ENCODE assay signal across 8 cellular contexts in the genomic region with DNA sequence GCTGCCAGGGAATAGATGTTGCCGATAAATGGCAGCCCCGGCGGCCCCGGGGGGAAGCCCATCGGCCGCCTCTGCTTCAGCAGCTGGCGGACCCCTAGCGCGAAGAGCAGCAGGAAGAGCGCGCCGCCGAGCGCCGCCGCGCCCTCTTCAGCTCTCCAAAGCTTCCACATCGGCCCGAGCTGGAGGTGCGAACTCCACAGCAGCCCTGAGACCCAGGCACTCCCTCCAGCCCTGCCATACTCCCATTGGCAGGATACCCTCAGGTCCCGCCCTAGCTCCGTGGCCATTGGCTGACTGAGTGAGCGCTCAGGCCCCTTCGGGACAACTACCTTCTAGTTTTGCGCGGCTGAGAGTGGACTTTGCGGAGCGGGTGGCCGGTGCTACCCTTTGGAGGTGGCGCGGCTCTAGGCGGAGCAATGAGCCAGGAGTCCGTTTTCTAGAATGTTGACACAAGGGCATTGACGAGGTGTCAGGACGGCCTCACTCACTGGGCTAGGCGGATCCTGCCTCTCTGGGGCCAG. TPM values are rescaled to one million over a fixed set of nuclear protein-coding genes. Genes with fewer than 3 reads are reported as not detected.
DNase-seq lines count a peak whose midpoint lies in the region; ATAC-seq and TF ChIP-seq lines count a peak whose summit lies in the region.

Gene CYP2R1, minus strand, starts transcription at position 196 of the 521 bp plus-strand sequence. Its CDS starts 26 bp downstream, at position 170.

- H3K4me1 ChIP-seq in mammary epithelial cell (ENCODE audit: insufficient read depth, low read length) (no peaks in the 10 kb centered on the region), smooth muscle cell (ENCODE audit: low read depth) (peaks cover 5% of the 10 kb centered on the region)

- no peaks in the 10 kb centered on the region for H3F3A ChIP-seq in smooth muscle cell (ENCODE audit: low read depth)

- no peak for TF ChIP-seq CTCF in WERI-Rb-1 (IDR thresholded peaks at IDR 0.05; ENCODE audit: low read depth, low read length)
- TF ChIP-seq CTCF in mammary epithelial cell (conservative IDR thresholded peaks at IDR 0.05 in 1 of 2, IDR thresholded peaks at IDR 0.05 in 1 of 2; ENCODE audit: extremely low read depth in 1 of 2, insufficient read depth in 1 of 2, low read depth in 1 of 2, low read length in 2 of 2), result no peak
- TF ChIP-seq CTCF in smooth muscle cell (IDR thresholded peaks at IDR 0.05; ENCODE audit: borderline replicate concordance, insufficient read depth, poor library complexity, severe bottlenecking), result no peak

- intact Hi-C loops in mammary epithelial cell (cut with micrococcal nuclease), result loop anchor here (5.0 kb wide), 1 partner anchor 250 kb away; the partner anchor contains the start of gene PDE3B

- dilution Hi-C loops in mammary epithelial cell (cut with HindIII; ENCODE audit: low sequenced_read_pairs), result no loop called here

- H4K20me1 ChIP-seq in mammary epithelial cell (ENCODE audit: insufficient read depth, low read length) (no peaks in the 10 kb centered on the region), smooth muscle cell (ENCODE audit: low read depth) (no peaks in the 10 kb centered on the region)

- H3K79me2 ChIP-seq in mammary epithelial cell (ENCODE audit: insufficient read depth, low read length) (peaks cover 14% of the 10 kb centered on the region), smooth muscle cell (ENCODE audit: low read depth) (no peaks in the 10 kb centered on the region)

- 7% methylated on average over 22 of the region's 36 CpGs for WGBS in mammary epithelial cell (ENCODE audit: low coverage, missing lambda C conversion rate)
- 1% methylated on average over 36 of the region's 36 CpGs for WGBS in smooth muscle cell (ENCODE audit: low lambda C conversion rate)

- peak; percentile 96 for ATAC-seq in GM18907 (IDR thresholded peaks at IDR 0.05; ENCODE audit: unreplicated experiment)
- ATAC-seq in HG03139 (IDR thresholded peaks at IDR 0.05; ENCODE audit: unreplicated experiment), result peak; percentile 96

- H3K4me3 ChIP-seq in WERI-Rb-1 (ENCODE audit: low read depth, low read length) (peak within 1 kb of the TSS; percentile 60), mammary epithelial cell (replicated peaks in 1 of 3; ENCODE audit: insufficient read depth in 1 of 3, low read depth in 2 of 3, low read length in 3 of 3) (peak within 1 kb of the TSS; percentile 52 to 66 (median 62)), smooth muscle cell (peak within 1 kb of the TSS; percentile 76)

- H3K9me3 ChIP-seq in WERI-Rb-1 (ENCODE audit: severe bottlenecking), result peaks cover 14% of the 10 kb centered on the region
- H3K9me3 ChIP-seq in mammary epithelial cell (replicated peaks; ENCODE audit: insufficient read depth, low read length), result no peaks in the 10 kb centered on the region
- H3K9me3 ChIP-seq in smooth muscle cell (replicated peaks; ENCODE audit: low read depth), result no peaks in the 10 kb centered on the region

- H2AFZ ChIP-seq in mammary epithelial cell (ENCODE audit: low read depth, low read length), result peak within 1 kb of the TSS; percentile 94
- peak within 1 kb of the TSS; percentile 97 for H2AFZ ChIP-seq in smooth muscle cell (ENCODE audit: low read depth)

- H3K4me2 ChIP-seq in mammary epithelial cell (ENCODE audit: insufficient read depth, low read depth, low read length) (peak within 1 kb of the TSS; percentile 85), smooth muscle cell (peak within 1 kb of the TSS; percentile 93)

- in situ Hi-C loops in ACHN (cut with HindIII; ENCODE audit: low pct_ligation_motif_present, low pct_unique_long_range_greater_than_20kb, low sequenced_read_pairs), result no loop called here
- in situ Hi-C loops in mammary epithelial cell (cut with MboI; ENCODE audit: low sequenced_read_pairs in 2 of 2), result loop anchor here in 1 of 2 donors (25.0 kb wide), 1 partner anchor 380 kb away; the partner anchor contains the start of gene PSMA1

- H3K27me3 ChIP-seq in WERI-Rb-1 (ENCODE audit: insufficient read depth, low read depth, severe bottlenecking) (peaks cover 3% of the 10 kb centered on the region), mammary epithelial cell (ENCODE audit: insufficient read depth, low read length) (no peaks in the 10 kb centered on the region), smooth muscle cell (ENCODE audit: low read depth) (no peaks in the 10 kb centered on the region)

- peak within 1 kb of the TSS; percentile 18; the same call in 1 of the 2 replicates for H3K27ac ChIP-seq in WERI-Rb-1
- peak within 1 kb of the TSS; percentile 55 for H3K27ac ChIP-seq in mammary epithelial cell (ENCODE audit: insufficient read depth, low read depth, low read length)
- peak within 1 kb of the TSS; percentile 86 for H3K27ac ChIP-seq in smooth muscle cell (ENCODE audit: low read depth)

- H3K9ac ChIP-seq in mammary epithelial cell (ENCODE audit: insufficient read depth, low read length) (peak within 1 kb of the TSS; percentile 46), smooth muscle cell (ENCODE audit: low read depth) (peak within 1 kb of the TSS; percentile 63)

- peak; percentile 96 for DNase-seq in ACHN
- DNase-seq in NCI-H2196 treated with DMSO at 0.1 percent for 48 hours (lab: John Stamatoyannopoulos, UW; ENCODE audit: unreplicated experiment), result peak; percentile 91
- peak; percentile 95 for DNase-seq in WERI-Rb-1
- DNase-seq in mammary epithelial cell, result peak; percentile 97
- peak; percentile 96 for DNase-seq in iPS-NIHi11 (ENCODE audit: low spot score)
- peak; percentile 82 for DNase-seq in smooth muscle cell (lab: John Stamatoyannopoulos, UW; ENCODE audit: unreplicated experiment)

- H3K36me3 ChIP-seq in WERI-Rb-1 (no peaks in the 10 kb centered on the region), mammary epithelial cell (ENCODE audit: insufficient read depth, low read length) (no peaks in the 10 kb centered on the region), smooth muscle cell (ENCODE audit: low read depth) (no peaks in the 10 kb centered on the region)

- BruUV-seq in mammary epithelial cell (replicated peaks; lab: Mats Ljungman, UMichigan), result no TSS peak

- CTCF ChIA-PET in mammary epithelial cell (lab: Charles Lee; ENCODE audit: low non-redundant PET), result interaction anchor here (1.3 kb wide), 1 partner anchor 16 kb away, joined by 6 read pairs; no protein-coding TSS in a partner anchor

RNA-seq across cellular contexts. Expression of gene CYP2R1, which starts in this region (rescaled TPM):
- 10 to 100 TPM; 15.3 to 15.4 TPM for total RNA-seq in mammary epithelial cell
- polyA plus RNA-seq in mammary epithelial cell, result 8.8 TPM
- polyA minus RNA-seq in mammary epithelial cell, result 8.9 TPM
- 16.8 and 22.1 TPM in 2 replicates for total RNA-seq in smooth muscle cell
- polyA plus RNA-seq in smooth muscle cell, result 13.5 and 14.5 TPM in 2 replicates

Comparison
In these comparisons a context has a peak if more than half of its experiments do, and no peak if none do; other contexts are left out.
1. Peak in every context shown above with its lines: DNase-seq, ATAC-seq, H3K4me3 ChIP-seq and H3K27ac ChIP-seq.
2. H3K27ac ChIP-seq: peak in every context shown above with its lines; median percentile 86 in smooth muscle cell; 55 in mammary epithelial cell; 18 in WERI-Rb-1.